26 cellular contexts compared by ENCODE assay signal in the genomic region with DNA sequence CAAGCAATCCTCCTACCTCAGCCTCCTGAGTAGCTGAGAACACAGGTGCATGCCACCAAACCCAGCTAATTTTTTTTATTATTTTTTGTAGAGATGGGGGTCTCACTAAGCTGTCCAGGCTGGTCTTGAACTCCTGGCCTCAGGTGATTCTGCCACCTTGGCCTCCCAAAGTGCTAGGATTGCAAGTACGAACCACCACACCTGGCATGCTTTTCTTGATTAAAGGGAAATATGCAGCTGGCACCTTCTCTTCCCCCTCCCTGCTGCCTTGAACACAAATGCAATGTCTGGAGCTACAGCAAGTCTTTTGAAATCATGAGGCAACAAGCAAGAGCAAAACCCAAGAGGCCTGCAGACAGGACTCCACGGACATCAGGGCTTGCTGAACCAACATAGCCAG.
"Had no signal": no experiment of that assay in that cellular context is flagged by ENCODE, and none has a peak within 500 bp of the region (broad histone marks: within the 10 kb centered on the region; RNA-seq: fewer than 3 reads in every experiment).

No MANE protein-coding gene starts in this region.

- H3K27me3 ChIP-seq: adrenal gland, body of pancreas, breast epithelium, Peyer's patch, SJSA1 had no signal

- H3K4me1 ChIP-seq: body of pancreas, breast epithelium, Peyer's patch, SJSA1 had no signal

- ATAC-seq: activated naive CD4-positive, alpha-beta T cell treated with anti-CD3 and anti-CD28 coated beads, Interleukin-2, amount 50 U/mL, for 72 hours; activated T-cell treated with anti-CD3 and anti-CD28 coated beads, Interleukin-2, amount 50 U/mL, for 4 hours; body of pancreas; PC-3 had no signal

- H3K27ac ChIP-seq: body of pancreas, breast epithelium, Peyer's patch, SJSA1 had no signal

- H3K36me3 ChIP-seq: adrenal gland, breast epithelium, Peyer's patch, SJSA1 had no signal

- H3K4me3 ChIP-seq: adrenal gland, body of pancreas, breast epithelium, Peyer's patch, SJSA1 had no signal

- H3K9me3 ChIP-seq: adrenal gland, body of pancreas, Peyer's patch, SK-N-SH had no signal

- DNase-seq: activated CD4-positive, alpha-beta memory T cell treated with anti-CD3 and anti-CD28 coated beads for 36 hours; activated CD8-positive, alpha-beta memory T cell treated with anti-CD3 and anti-CD28 coated beads, Interleukin-2, amount 50 U/mL, for 4 hours; activated gamma-delta T cell treated with Interleukin-2 at 50 U/mL for 16 hours; activated naive CD4-positive, alpha-beta T cell treated with anti-CD3 and anti-CD28 coated beads for 36 hours; activated T-cell treated with anti-CD3 and anti-CD28 coated beads for 4 hours; activated T-cell treated with anti-CD3 and anti-CD28 coated beads, Interleukin-2, amount 50 U/mL, for 4 hours; body of pancreas; Karpas-422; KBM-7; NCI-H1105; NCI-H1417 treated with DMSO at 0.1 percent for 48 hours; NCI-H187 treated with DMSO at 0.1 percent for 48 hours; NCI-H2081; NCI-H2171 treated with DMSO at 0.1 percent for 48 hours; NCI-H226; NCI-H446 treated with DMSO at 0.1 percent for 48 hours; NCI-H524 treated with DMSO at 0.1 percent for 48 hours; PC-3; Peyer's patch; RPMI8226; SHP77 treated with DMSO at 0.1 percent for 48 hours had no signal
